12 cellular contexts compared by ENCODE assay signal in the genomic region with DNA sequence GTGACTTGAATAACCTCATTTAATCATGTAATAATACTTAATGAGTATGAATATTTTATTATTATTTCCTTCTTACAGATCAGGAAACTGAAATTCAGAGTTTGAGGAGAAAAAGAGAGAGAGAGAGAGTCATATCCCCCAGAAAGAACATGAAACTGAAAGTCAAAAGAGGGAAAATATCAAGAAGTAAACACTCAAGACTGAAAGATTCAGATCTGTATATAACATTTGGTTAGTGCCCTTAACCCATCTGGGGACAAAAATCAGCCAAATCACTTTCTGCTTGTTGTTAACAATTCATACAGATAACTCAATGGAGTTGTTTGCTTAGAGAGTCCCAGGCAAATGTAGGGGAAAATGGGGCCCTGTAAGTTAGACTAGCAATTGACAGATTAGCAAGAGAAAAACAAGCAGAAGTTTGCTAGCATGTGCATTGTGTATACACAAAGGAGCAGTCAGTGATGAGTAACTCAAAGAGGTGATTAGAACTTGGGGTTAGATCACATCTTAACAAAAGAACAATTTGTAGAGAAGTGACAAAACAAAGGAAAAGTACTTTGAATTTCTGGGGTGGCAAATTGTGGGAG. TPM values are rescaled to one million over a fixed set of nuclear protein-coding genes. Genes with fewer than 3 reads are reported as not detected.
A peak's percentile ranks its signal among the peaks of the same experiment; 100 is the strongest.
DNase-seq lines count a peak whose midpoint lies in the region; ATAC-seq, FAIRE-seq and TF ChIP-seq lines count a peak whose summit lies in the region.
"Had no signal": no experiment of that assay in that cellular context is flagged by ENCODE, and none has a peak within 500 bp of the region (broad histone marks: within the 10 kb centered on the region; RNA-seq: fewer than 3 reads in every experiment).

No MANE protein-coding gene starts in this region.

- no peaks in the 10 kb centered on the region for H3K79me2 ChIP-seq in ACC112 (ENCODE audit: control insufficient read depth, insufficient read depth, low read length, unreplicated experiment)

- H3K9ac ChIP-seq in NT2/D1 (ENCODE audit: insufficient read length, low read depth), result no peak overlapping the region

- H3K27ac ChIP-seq in ACC112 (ENCODE audit: low read depth, low read length), result no peak overlapping the region

- H3K4me3 ChIP-seq in ACC112 (ENCODE audit: low read depth, low read length), result peak overlapping the region; percentile 58; the same call in 1 of the 2 replicates
- no peak overlapping the region for H3K4me3 ChIP-seq in NT2/D1 (ENCODE audit: insufficient read length, low read depth)

- no peak for TF ChIP-seq CTCF in GM10266 (IDR thresholded peaks at IDR 0.05; ENCODE audit: control insufficient read depth, insufficient read depth, low read depth, missing control alignments)

- FAIRE-seq in GM12891 (lab: Jason Lieb, UNC), result no peak

- H3K36me3 ChIP-seq in ACC112 (ENCODE audit: insufficient read depth, low read length) (no peaks in the 10 kb centered on the region), NT2/D1 (ENCODE audit: insufficient read depth, insufficient read length, low read length) (no peaks in the 10 kb centered on the region)

- no peaks in the 10 kb centered on the region for H3K9me3 ChIP-seq in NT2/D1 (ENCODE audit: insufficient read depth, low read length)

- peak; percentile 33 for DNase-seq in NT2/D1 (ENCODE audit: low read depth, low spot score)
- no peak for DNase-seq in NCI-H1436 (lab: John Stamatoyannopoulos, UW)
- DNase-seq in GM12891 (ENCODE audit: insufficient read length, low spot score), result no peak
- no peak for DNase-seq in effector CD8-positive, alpha-beta T cell (lab: John Stamatoyannopoulos, UW)
- DNase-seq in GM10266 (ENCODE audit: extremely low spot score), result no peak
- DNase-seq: activated CD4-positive, alpha-beta memory T cell treated with anti-CD3 and anti-CD28 coated beads for 36 hours; effector memory CD8-positive, alpha-beta T cell; H7; NCI-H526 had no signal

- no peaks in the 10 kb centered on the region for H3K27me3 ChIP-seq in ACC112 (ENCODE audit: insufficient read depth, low read length)
- H3K27me3 ChIP-seq in NT2/D1 (ENCODE audit: insufficient read depth, insufficient read length), result no peaks in the 10 kb centered on the region

- peak overlapping the region; percentile 31 for H2AFZ ChIP-seq in ACC112 (ENCODE audit: low read length, unreplicated experiment)

- TF ChIP-seq POLR2A in GM12891 (IDR thresholded peaks at IDR 0.05; ENCODE audit: low read depth, low read length), result no peak

- ATAC-seq in GM19351 (IDR thresholded peaks at IDR 0.05; ENCODE audit: unreplicated experiment), result peak; percentile 75
- peak; percentile 68 for ATAC-seq in HG02938 (IDR thresholded peaks at IDR 0.05; ENCODE audit: unreplicated experiment)
- ATAC-seq: effector memory CD8-positive, alpha-beta T cell had no signal

- peaks cover 10% of the 10 kb centered on the region for H3K4me1 ChIP-seq in ACC112 (ENCODE audit: control insufficient read depth, insufficient read depth, low read length, unreplicated experiment)
- no peaks in the 10 kb centered on the region for H3K4me1 ChIP-seq in NT2/D1 (ENCODE audit: insufficient read depth, insufficient read length)

TF ChIP-seq in GM12891, 5 proteins besides CTCF, POLR2A, EP300 and RAD21:
- TF ChIP-seq TAF1 (IDR thresholded peaks at IDR 0.05; ENCODE audit: low read depth, low read length) (no peak), SPI1 (IDR thresholded peaks at IDR 0.05; ENCODE audit: low read depth, low read length) (no peak), POLR2AphosphoS5 (IDR thresholded peaks at IDR 0.05; ENCODE audit: low read depth, low read length) (no peak), PAX5 (IDR thresholded peaks at IDR 0.05; ENCODE audit: insufficient read depth, low read length, severe bottlenecking) (no peak), POU2F2 (IDR thresholded peaks at IDR 0.05; ENCODE audit: low read depth, low read length) (no peak)

RNA-seq across cellular contexts. Expression of gene MMP13, which starts 25.9 kb away (rescaled TPM):
- polyA plus RNA-seq in GM12891 (2012; ENCODE audit: low read depth, missing spikeins), result not detected
